Comparison of ENCODE assay signal across 8 cellular contexts in genomic region chr20:19757973-19758887, GRCh38. TPM values are rescaled to one million over a fixed set of nuclear protein-coding genes. Genes with fewer than 3 reads are reported as not detected.
DNase-seq lines count a peak whose midpoint lies in the region; ATAC-seq and TF ChIP-seq lines count a peak whose summit lies in the region.

Gene RIN2 (plus strand): TSS chr20:19758258. CDS start chr20:19889602, 131,344 bp downstream.

- peaks cover 49% of the 10 kb centered on the region for H3K27me3 Mint-ChIP-seq in activated naive CD8-positive, alpha-beta T cell treated with anti-CD3 and anti-CD28 coated beads, Interleukin-2, amount 50 U/mL, for 24 hours
- peaks cover 4% of the 10 kb centered on the region for H3K27me3 Mint-ChIP-seq in neural progenitor cell (ENCODE audit: insufficient read depth, low read depth)

- peak within 1 kb of the TSS; percentile 7 for H3K27ac ChIP-seq in neural progenitor cell

- H4K20me1 ChIP-seq in neural progenitor cell (ENCODE audit: low read depth), result no peaks in the 10 kb centered on the region

- H3K79me2 ChIP-seq in neural progenitor cell (ENCODE audit: low read depth), result no peaks in the 10 kb centered on the region

- H3K27me3 ChIP-seq in neural progenitor cell, result peaks cover 11% of the 10 kb centered on the region

- in situ Hi-C loops in GM13977 (cut with MboI; ENCODE audit: low pct_unique_long_range_greater_than_20kb, low sequenced_read_pairs, unreplicated experiment), result no loop called here

- peak within 1 kb of the TSS; percentile 76 for H3K4me3 ChIP-seq in neural progenitor cell

- DNase-seq in GM13977 (ENCODE audit: low spot score) (peak; percentile 51), NCI-H2029 treated with DMSO at 0.1 percent for 48 hours (lab: John Stamatoyannopoulos, UW) (peak; percentile 14), head of caudate nucleus (peak; percentile 50 to 93 (median 79)), neural progenitor cell (ENCODE audit: low spot score) (peak; percentile 98), RPMI8226 (no peak), DMS114 treated with DMSO at 0.1 percent for 48 hours (lab: John Stamatoyannopoulos, UW; ENCODE audit: unreplicated experiment) (no peak)
- no peak for DNase-seq in activated naive CD8-positive, alpha-beta T cell treated with anti-CD3 and anti-CD28 coated beads, Interleukin-2, amount 50 U/mL, for 24 hours
- no peak for DNase-seq in stimulated activated CD4-positive, alpha-beta T cell treated with anti-CD3 and anti-CD28 coated beads, Interleukin-4, amount 100 ng/mL, for 24 hours

- peak within 1 kb of the TSS; percentile 91 for H3K4me2 ChIP-seq in neural progenitor cell

- intact Hi-C loops in head of caudate nucleus (cut with DNase I), result no loop called here

- no peaks in the 10 kb centered on the region for H3K36me3 ChIP-seq in neural progenitor cell

- peaks cover 23% of the 10 kb centered on the region for H3F3A ChIP-seq in neural progenitor cell (ENCODE audit: low read depth)

- H3K4me1 Mint-ChIP-seq in activated naive CD8-positive, alpha-beta T cell treated with anti-CD3 and anti-CD28 coated beads, Interleukin-2, amount 50 U/mL, for 24 hours, result peaks cover 2% of the 10 kb centered on the region
- peaks cover 23% of the 10 kb centered on the region for H3K4me1 Mint-ChIP-seq in neural progenitor cell

- peak; percentile 43 for ATAC-seq in activated naive CD8-positive, alpha-beta T cell treated with anti-CD3 and anti-CD28 coated beads, Interleukin-2, amount 50 U/mL, for 24 hours

- TF ChIP-seq CTCF in GM13977 (IDR thresholded peaks at IDR 0.05; ENCODE audit: extremely low read depth, insufficient read depth, missing control alignments), result no peak
- TF ChIP-seq CTCF in neural progenitor cell (IDR thresholded peaks at IDR 0.05), result no peak

- H3K4me3 Mint-ChIP-seq in activated naive CD8-positive, alpha-beta T cell treated with anti-CD3 and anti-CD28 coated beads, Interleukin-2, amount 50 U/mL, for 24 hours, result peak within 1 kb of the TSS; percentile 48
- H3K4me3 Mint-ChIP-seq in neural progenitor cell, result peak within 1 kb of the TSS; percentile 95

- H3K9me3 ChIP-seq in neural progenitor cell (ENCODE audit: low read depth), result no peaks in the 10 kb centered on the region

- H3K9ac ChIP-seq in neural progenitor cell, result peak within 1 kb of the TSS; percentile 1

- H2AFZ ChIP-seq in neural progenitor cell (replicated peaks), result peak within 1 kb of the TSS; percentile 90

- H3K27ac Mint-ChIP-seq in activated naive CD8-positive, alpha-beta T cell treated with anti-CD3 and anti-CD28 coated beads, Interleukin-2, amount 50 U/mL, for 24 hours, result no peak within 1 kb of the TSS
- peak within 1 kb of the TSS; percentile 93 for H3K27ac Mint-ChIP-seq in neural progenitor cell

- H3K36me3 Mint-ChIP-seq in activated naive CD8-positive, alpha-beta T cell treated with anti-CD3 and anti-CD28 coated beads, Interleukin-2, amount 50 U/mL, for 24 hours (ENCODE audit: low read depth), result no peaks in the 10 kb centered on the region
- peaks cover 18% of the 10 kb centered on the region for H3K36me3 Mint-ChIP-seq in neural progenitor cell

- peaks cover 7% of the 10 kb centered on the region for H3K4me1 ChIP-seq in neural progenitor cell

- no peaks in the 10 kb centered on the region for H3K9me3 Mint-ChIP-seq in activated naive CD8-positive, alpha-beta T cell treated with anti-CD3 and anti-CD28 coated beads, Interleukin-2, amount 50 U/mL, for 24 hours
- no peaks in the 10 kb centered on the region for H3K9me3 Mint-ChIP-seq in neural progenitor cell

RNA-seq across cellular contexts. Expression of gene RIN2, which starts in this region (rescaled TPM):
- total RNA-seq in neural progenitor cell (ENCODE audit: low replicate concordance), result 5.5 and 7.2 TPM in 2 replicates

Comparison
In these comparisons a context has a peak if more than half of its experiments do, and no peak if none do; other contexts are left out.
1. DNase-seq: peak in GM13977 (single experiment), NCI-H2029 treated with DMSO at 0.1 percent for 48 hours (single experiment), head of caudate nucleus (42 of 42) and neural progenitor cell (single experiment); none in activated naive CD8-positive, alpha-beta T cell treated with anti-CD3 and anti-CD28 coated beads, Interleukin-2, amount 50 U/mL, for 24 hours (single experiment), stimulated activated CD4-positive, alpha-beta T cell treated with anti-CD3 and anti-CD28 coated beads, Interleukin-4, amount 100 ng/mL, for 24 hours (single experiment), RPMI8226 (single experiment) and DMS114 treated with DMSO at 0.1 percent for 48 hours (single experiment).